ENCODE assay signal across 21 cellular contexts in genomic region chr2:111938392-111938791, GRCh38.
"Had no signal": no experiment of that assay in that cellular context is flagged by ENCODE, and none has a peak within 500 bp of the region (broad histone marks: within the 10 kb centered on the region; RNA-seq: fewer than 3 reads in every experiment).

No MANE protein-coding gene starts in this region.

- H3K27ac ChIP-seq: body of pancreas, cardiac muscle cell, esophagus muscularis mucosa, left ventricle myocardium inferior, pancreas, psoas muscle, thyroid gland had no signal

- ATAC-seq: activated naive CD8-positive, alpha-beta T cell treated with anti-CD3 and anti-CD28 coated beads, Interleukin-2, amount 50 U/mL, for 24 hours; body of pancreas; natural killer cell treated with Interleukin-12 subunit alpha and Interleukin-12 subunit beta and Interleukin-15 and Interleukin-18, amount 100 ng/mL, for 72 hours; pancreas; psoas muscle; right cardiac atrium had no signal

- H3K36me3 ChIP-seq: cardiac muscle cell, left ventricle myocardium inferior, pancreas, thyroid gland had no signal

- DNase-seq: activated CD4-positive, alpha-beta memory T cell treated with anti-CD3 and anti-CD28 coated beads, Interleukin-2, amount 10 ng/mL, durations not matched to agents 7 days and 5 days; activated CD4-positive, alpha-beta T cell treated with anti-CD3 and anti-CD28 coated beads for 48 hours; activated effector memory CD4-positive, alpha-beta T cell treated with anti-CD3 and anti-CD28 coated beads, Interleukin-2, amount 50 U/mL, for 16 hours; activated naive CD4-positive, alpha-beta T cell treated with anti-CD3 and anti-CD28 coated beads, Interleukin-2, amount 10 ng/mL, durations not matched to agents 7 days and 5 days; activated naive CD8-positive, alpha-beta T cell treated with anti-CD3 and anti-CD28 coated beads, Interleukin-2, amount 50 U/mL, for 24 hours; activated T-cell treated with anti-CD3 and anti-CD28 coated beads for 4 hours; body of pancreas; effector CD8-positive, alpha-beta T cell; hippocampal formation; left ventricle myocardium inferior; mammary epithelial cell; pancreas; psoas muscle; right cardiac atrium; stimulated activated CD4-positive, alpha-beta T cell treated with anti-CD3 and anti-CD28 coated beads, Interleukin-12 subunit alpha, Interleukin-12 subunit beta, amount 100 ng/mL, for 4 hours; substantia nigra; thyroid gland had no signal

- H3K27me3 ChIP-seq: body of pancreas, cardiac muscle cell, esophagus muscularis mucosa, pancreas, thyroid gland had no signal

- H3K4me1 ChIP-seq: body of pancreas, esophagus muscularis mucosa, left ventricle myocardium inferior, pancreas, psoas muscle, thyroid gland had no signal

- H3K9me3 Mint-ChIP-seq: activated naive CD8-positive, alpha-beta T cell treated with anti-CD3 and anti-CD28 coated beads, Interleukin-2, amount 50 U/mL, for 24 hours; natural killer cell treated with Interleukin-12 subunit alpha and Interleukin-12 subunit beta and Interleukin-15 and Interleukin-18, amount 100 ng/mL, for 72 hours; stimulated activated naive CD8-positive, alpha-beta T cell treated with anti-CD3 and anti-CD28 coated beads, Interleukin-15, Interleukin-2, amounts not matched to agents 100 ng/mL and 50 ng/mL, for 24 hours had no signal

- H3K36me3 Mint-ChIP-seq: activated naive CD4-positive, alpha-beta T cell treated with anti-CD3 and anti-CD28 coated beads, Interleukin-2, amount 10 ng/mL, durations not matched to agents 7 days and 5 days; natural killer cell treated with Interleukin-12 subunit alpha and Interleukin-12 subunit beta and Interleukin-15 and Interleukin-18, amount 100 ng/mL, for 72 hours had no signal

- H3K4me3 Mint-ChIP-seq: activated CD4-positive, alpha-beta memory T cell treated with anti-CD3 and anti-CD28 coated beads, Interleukin-2, amount 10 ng/mL, durations not matched to agents 7 days and 5 days; activated naive CD4-positive, alpha-beta T cell treated with anti-CD3 and anti-CD28 coated beads, Interleukin-2, amount 10 ng/mL, durations not matched to agents 7 days and 5 days; activated naive CD8-positive, alpha-beta T cell treated with anti-CD3 and anti-CD28 coated beads, Interleukin-2, amount 50 U/mL, for 24 hours; natural killer cell treated with Interleukin-12 subunit alpha and Interleukin-12 subunit beta and Interleukin-15 and Interleukin-18, amount 100 ng/mL, for 72 hours; stimulated activated naive CD8-positive, alpha-beta T cell treated with anti-CD3 and anti-CD28 coated beads, Interleukin-15, Interleukin-2, amounts not matched to agents 100 ng/mL and 50 ng/mL, for 24 hours had no signal

- H3K4me1 Mint-ChIP-seq: activated CD4-positive, alpha-beta memory T cell treated with anti-CD3 and anti-CD28 coated beads, Interleukin-2, amount 10 ng/mL, durations not matched to agents 7 days and 5 days; activated naive CD4-positive, alpha-beta T cell treated with anti-CD3 and anti-CD28 coated beads, Interleukin-2, amount 10 ng/mL, durations not matched to agents 7 days and 5 days; activated naive CD8-positive, alpha-beta T cell treated with anti-CD3 and anti-CD28 coated beads, Interleukin-2, amount 50 U/mL, for 24 hours had no signal

- H3K9me3 ChIP-seq: body of pancreas, esophagus muscularis mucosa, left ventricle myocardium inferior, pancreas, psoas muscle, thyroid gland had no signal

- H3K27ac Mint-ChIP-seq: activated CD4-positive, alpha-beta memory T cell treated with anti-CD3 and anti-CD28 coated beads, Interleukin-2, amount 10 ng/mL, durations not matched to agents 7 days and 5 days; activated naive CD4-positive, alpha-beta T cell treated with anti-CD3 and anti-CD28 coated beads, Interleukin-2, amount 10 ng/mL, durations not matched to agents 7 days and 5 days; activated naive CD8-positive, alpha-beta T cell treated with anti-CD3 and anti-CD28 coated beads, Interleukin-2, amount 50 U/mL, for 24 hours; natural killer cell treated with Interleukin-12 subunit alpha and Interleukin-12 subunit beta and Interleukin-15 and Interleukin-18, amount 100 ng/mL, for 72 hours; stimulated activated naive CD8-positive, alpha-beta T cell treated with anti-CD3 and anti-CD28 coated beads, Interleukin-15, Interleukin-2, amounts not matched to agents 100 ng/mL and 50 ng/mL, for 24 hours had no signal

- H3K4me3 ChIP-seq: body of pancreas, cardiac muscle cell, esophagus muscularis mucosa, left ventricle myocardium inferior, pancreas, psoas muscle, thyroid gland had no signal
